22 cellular contexts compared by ENCODE assay signal in genomic region chr2:232894746-232895145, GRCh38. TPM values are rescaled to one million over a fixed set of nuclear protein-coding genes. Genes with fewer than 3 reads are reported as not detected.
"Had no signal": no experiment of that assay in that cellular context is flagged by ENCODE, and none has a peak within 500 bp of the region (broad histone marks: within the 10 kb centered on the region; RNA-seq: fewer than 3 reads in every experiment).

No MANE protein-coding gene starts in this region.

- H3K4me3 ChIP-seq: body of pancreas, gastroesophageal sphincter, heart right ventricle, mucosa of descending colon, ovary, spleen had no signal

- H3K36me3 Mint-ChIP-seq: activated naive CD8-positive, alpha-beta T cell treated with anti-CD3 and anti-CD28 coated beads for 36 hours; immature natural killer cell; memory B cell; naive B cell; stimulated activated memory B cell treated with anti-CD40 and anti-IgM and Interleukin-4, amounts not matched to agents 10 μg/mL and 1 μg/mL and 100 μg/mL, for 72 hours; T-cell had no signal

- H3K9me3 Mint-ChIP-seq: activated naive CD8-positive, alpha-beta T cell treated with anti-CD3 and anti-CD28 coated beads for 36 hours; immature natural killer cell; memory B cell; naive B cell; neural crest cell; stimulated activated memory B cell treated with anti-CD40 and anti-IgM and Interleukin-4, amounts not matched to agents 10 μg/mL and 1 μg/mL and 100 μg/mL, for 72 hours; T-cell had no signal

- H3K27ac Mint-ChIP-seq: activated CD8-positive, alpha-beta T cell treated with anti-CD3 and anti-CD28 coated beads, Interleukin-2, amount 10 ng/mL, durations not matched to agents 7 days and 5 days; activated naive CD8-positive, alpha-beta T cell treated with anti-CD3 and anti-CD28 coated beads for 36 hours; immature natural killer cell; memory B cell; stimulated activated memory B cell treated with anti-CD40 and anti-IgM and Interleukin-4, amounts not matched to agents 10 μg/mL and 1 μg/mL and 100 μg/mL, for 72 hours; T-cell had no signal

- H3K9me3 ChIP-seq: body of pancreas, gastroesophageal sphincter, heart right ventricle, mucosa of descending colon, ovary, spleen had no signal

- DNase-seq: activated CD4-positive, alpha-beta T cell treated with anti-CD3 and anti-CD28 coated beads for 48 hours; activated CD4-positive, CD25-positive, alpha-beta regulatory T cell; activated CD8-positive, alpha-beta T cell treated with anti-CD3 and anti-CD28 coated beads, Interleukin-2, amount 10 ng/mL, durations not matched to agents 7 days and 5 days; activated naive CD8-positive, alpha-beta T cell treated with anti-CD3 and anti-CD28 coated beads for 36 hours; central memory CD4-positive, alpha-beta T cell; heart right ventricle; immature natural killer cell; kidney glomerular epithelial cell; left ventricle myocardium superior; naive B cell; stimulated activated CD4-positive, alpha-beta T cell treated with anti-CD3 and anti-CD28 coated beads, Interleukin-4, amount 100 ng/mL, for 4 hours; T-cell had no signal

- H3K4me3 Mint-ChIP-seq: activated CD8-positive, alpha-beta T cell treated with anti-CD3 and anti-CD28 coated beads, Interleukin-2, amount 10 ng/mL, durations not matched to agents 7 days and 5 days; activated naive CD8-positive, alpha-beta T cell treated with anti-CD3 and anti-CD28 coated beads for 36 hours; immature natural killer cell; memory B cell; naive B cell; neural crest cell; stimulated activated memory B cell treated with anti-CD40 and anti-IgM and Interleukin-4, amounts not matched to agents 10 μg/mL and 1 μg/mL and 100 μg/mL, for 72 hours; T-cell had no signal

- H3K4me1 ChIP-seq: gastroesophageal sphincter had no signal

- ATAC-seq: activated CD8-positive, alpha-beta T cell treated with anti-CD3 and anti-CD28 coated beads, Interleukin-2, amount 10 ng/mL, durations not matched to agents 7 days and 5 days; esophagus mucosa; gastroesophageal sphincter; heart right ventricle; left ventricle myocardium superior; mucosa of descending colon; SK-N-SH treated with all-trans-retinoic acid at 6 μM for 48 hours; stimulated activated memory B cell treated with anti-CD40 and anti-IgM and Interleukin-4, amounts not matched to agents 10 μg/mL and 1 μg/mL and 100 μg/mL, for 72 hours; T-cell had no signal

- H3K36me3 ChIP-seq: gastroesophageal sphincter, heart right ventricle, ovary, spleen had no signal

- H3K4me1 Mint-ChIP-seq: activated naive CD8-positive, alpha-beta T cell treated with anti-CD3 and anti-CD28 coated beads for 36 hours; immature natural killer cell had no signal

- H3K27ac ChIP-seq: body of pancreas, gastroesophageal sphincter, heart right ventricle, ovary, spleen had no signal

- H3K27me3 ChIP-seq: body of pancreas, ovary had no signal

RNA-seq across cellular contexts. Expression of gene SNORC, which starts 24.7 kb away (rescaled TPM):
- polyA plus RNA-seq: immature natural killer cell had no signal
